ENCODE assay signal across 1 cellular context in the genomic region with DNA sequence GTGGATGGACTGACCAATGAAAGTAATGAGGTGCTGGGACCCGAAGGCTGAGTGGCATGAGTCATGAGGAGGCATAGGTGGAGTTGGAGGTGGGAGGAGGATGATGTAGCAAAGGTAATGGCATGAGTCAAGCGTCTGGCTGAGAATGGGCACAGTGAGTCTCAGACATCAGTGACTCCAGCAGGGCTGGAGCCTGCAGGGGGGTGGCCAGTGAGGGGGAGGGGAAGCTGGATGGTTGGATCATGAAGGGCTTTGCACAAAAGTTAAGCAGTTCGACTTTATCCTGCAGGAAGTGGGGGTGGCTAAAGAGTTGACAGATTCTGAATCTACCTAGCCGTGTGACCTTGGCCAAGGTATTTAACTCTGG.
TF ChIP-seq lines count a peak whose summit lies in the region.

No MANE protein-coding gene starts in this region.

TF ChIP-seq in HEK293, 187 proteins besides CTCF, POLR2A, EP300 and RAD21 (continued from another document):
- TF ChIP-seq, protein P1, sequence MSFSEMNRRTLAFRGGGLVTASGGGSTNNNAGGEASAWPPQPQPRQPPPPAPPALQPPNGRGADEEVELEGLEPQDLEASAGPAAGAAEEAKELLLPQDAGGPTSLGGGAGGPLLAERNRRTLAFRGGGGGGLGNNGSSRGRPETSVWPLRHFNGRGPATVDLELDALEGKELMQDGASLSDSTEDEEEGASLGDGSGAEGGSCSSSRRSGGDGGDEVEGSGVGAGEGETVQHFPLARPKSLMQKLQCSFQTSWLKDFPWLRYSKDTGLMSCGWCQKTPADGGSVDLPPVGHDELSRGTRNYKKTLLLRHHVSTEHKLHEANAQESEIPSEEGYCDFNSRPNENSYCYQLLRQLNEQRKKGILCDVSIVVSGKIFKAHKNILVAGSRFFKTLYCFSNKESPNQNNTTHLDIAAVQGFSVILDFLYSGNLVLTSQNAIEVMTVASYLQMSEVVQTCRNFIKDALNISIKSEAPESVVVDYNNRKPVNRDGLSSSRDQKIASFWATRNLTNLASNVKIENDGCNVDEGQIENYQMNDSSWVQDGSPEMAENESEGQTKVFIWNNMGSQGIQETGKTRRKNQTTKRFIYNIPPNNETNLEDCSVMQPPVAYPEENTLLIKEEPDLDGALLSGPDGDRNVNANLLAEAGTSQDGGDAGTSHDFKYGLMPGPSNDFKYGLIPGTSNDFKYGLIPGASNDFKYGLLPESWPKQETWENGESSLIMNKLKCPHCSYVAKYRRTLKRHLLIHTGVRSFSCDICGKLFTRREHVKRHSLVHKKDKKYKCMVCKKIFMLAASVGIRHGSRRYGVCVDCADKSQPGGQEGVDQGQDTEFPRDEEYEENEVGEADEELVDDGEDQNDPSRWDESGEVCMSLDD (tag by site-specific recombination; IDR thresholded peaks at IDR 0.05) = 0 out of 2 replicates have a peak, but pooled peaks have one; percentile 33
- TF ChIP-seq EGR2 (tag by site-specific recombination; IDR thresholded peaks at IDR 0.05; ENCODE audit: low read depth) (peak; percentile 99), ZNF37A (tag by site-specific recombination; IDR thresholded peaks at IDR 0.05) (no peak), KLF17 (tag by site-specific recombination; IDR thresholded peaks at IDR 0.05) (peak; percentile 79; the same call in 1 of the 2 replicates), ZNF366 (tag by site-specific recombination; conservative IDR thresholded peaks at IDR 0.05) (peak; percentile 82; the same call in 1 of the 2 replicates), ZNF155 (tag by site-specific recombination; IDR thresholded peaks at IDR 0.05) (0 out of 2 replicates have a peak, but pooled peaks have one; percentile 38), ZNF132 (tag by site-specific recombination; IDR thresholded peaks at IDR 0.05; ENCODE audit: borderline replicate concordance) (no peak), ZEB2 (tag by site-specific recombination; IDR thresholded peaks at IDR 0.05) (0 out of 2 replicates have a peak, but pooled peaks have one; percentile 29), ZFP69B (tag by site-specific recombination; IDR thresholded peaks at IDR 0.05) (no peak), ZNF776 (tag by site-specific recombination; IDR thresholded peaks at IDR 0.05; ENCODE audit: borderline replicate concordance) (no peak), ZNF624 (tag by site-specific recombination; IDR thresholded peaks at IDR 0.05) (no peak), ZNF791 (tag by site-specific recombination; IDR thresholded peaks at IDR 0.05) (no peak), ZFHX2 (tag by site-specific recombination; conservative IDR thresholded peaks at IDR 0.05) (peak; percentile 100), ZFP37 (tag by site-specific recombination; IDR thresholded peaks at IDR 0.05) (0 out of 2 replicates have a peak, but pooled peaks have one; percentile 25), ZNF114 (tag by site-specific recombination; IDR thresholded peaks at IDR 0.05) (no peak), ZNF423 (tag by site-specific recombination; IDR thresholded peaks at IDR 0.05) (no peak), KLF8 (tag by site-specific recombination; IDR thresholded peaks at IDR 0.05) (0 out of 2 replicates have a peak, but pooled peaks have one; percentile 38)
- TF ChIP-seq, protein P2, sequence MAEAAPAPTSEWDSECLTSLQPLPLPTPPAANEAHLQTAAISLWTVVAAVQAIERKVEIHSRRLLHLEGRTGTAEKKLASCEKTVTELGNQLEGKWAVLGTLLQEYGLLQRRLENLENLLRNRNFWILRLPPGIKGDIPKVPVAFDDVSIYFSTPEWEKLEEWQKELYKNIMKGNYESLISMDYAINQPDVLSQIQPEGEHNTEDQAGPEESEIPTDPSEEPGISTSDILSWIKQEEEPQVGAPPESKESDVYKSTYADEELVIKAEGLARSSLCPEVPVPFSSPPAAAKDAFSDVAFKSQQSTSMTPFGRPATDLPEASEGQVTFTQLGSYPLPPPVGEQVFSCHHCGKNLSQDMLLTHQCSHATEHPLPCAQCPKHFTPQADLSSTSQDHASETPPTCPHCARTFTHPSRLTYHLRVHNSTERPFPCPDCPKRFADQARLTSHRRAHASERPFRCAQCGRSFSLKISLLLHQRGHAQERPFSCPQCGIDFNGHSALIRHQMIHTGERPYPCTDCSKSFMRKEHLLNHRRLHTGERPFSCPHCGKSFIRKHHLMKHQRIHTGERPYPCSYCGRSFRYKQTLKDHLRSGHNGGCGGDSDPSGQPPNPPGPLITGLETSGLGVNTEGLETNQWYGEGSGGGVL (tag by site-specific recombination; IDR thresholded peaks at IDR 0.05) = peak; percentile 63; the same call in 1 of the 2 replicates
- TF ChIP-seq, protein P3, sequence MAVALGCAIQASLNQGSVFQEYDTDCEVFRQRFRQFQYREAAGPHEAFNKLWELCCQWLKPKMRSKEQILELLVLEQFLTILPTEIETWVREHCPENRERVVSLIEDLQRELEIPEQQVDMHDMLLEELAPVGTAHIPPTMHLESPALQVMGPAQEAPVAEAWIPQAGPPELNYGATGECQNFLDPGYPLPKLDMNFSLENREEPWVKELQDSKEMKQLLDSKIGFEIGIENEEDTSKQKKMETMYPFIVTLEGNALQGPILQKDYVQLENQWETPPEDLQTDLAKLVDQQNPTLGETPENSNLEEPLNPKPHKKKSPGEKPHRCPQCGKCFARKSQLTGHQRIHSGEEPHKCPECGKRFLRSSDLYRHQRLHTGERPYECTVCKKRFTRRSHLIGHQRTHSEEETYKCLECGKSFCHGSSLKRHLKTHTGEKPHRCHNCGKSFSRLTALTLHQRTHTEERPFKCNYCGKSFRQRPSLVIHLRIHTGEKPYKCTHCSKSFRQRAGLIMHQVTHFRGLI (tag by site-specific recombination; IDR thresholded peaks at IDR 0.05) = no peak
